Comparison of ENCODE assay signal across 1 cellular context in the genomic region with DNA sequence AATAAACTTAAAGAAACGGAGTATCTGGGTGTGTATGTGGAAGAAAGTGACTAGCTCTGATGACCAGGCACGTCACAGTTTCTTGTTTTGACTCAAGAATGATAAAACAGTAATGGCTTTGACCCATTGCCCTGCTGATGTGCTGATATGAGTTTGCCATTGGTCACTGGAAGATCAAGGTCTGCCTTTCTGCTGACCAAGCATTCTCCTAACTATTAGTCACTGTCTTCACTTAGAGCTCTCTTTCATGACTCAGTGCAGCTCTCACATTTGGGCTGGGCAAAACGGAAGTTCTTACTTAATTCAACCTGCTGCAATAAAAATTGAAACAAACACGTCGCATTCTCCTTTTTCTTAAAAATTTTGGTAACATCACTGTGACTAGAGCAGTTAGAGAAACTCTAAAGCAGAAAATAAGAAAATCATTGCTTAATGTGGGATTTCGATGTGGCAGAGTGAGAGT.
A peak's percentile ranks its signal among the peaks of the same experiment; 100 is the strongest.
TF ChIP-seq lines count a peak whose summit lies in the region.

No MANE protein-coding gene starts in this region.

TF ChIP-seq in K562, 482 proteins besides CTCF, POLR2A, EP300 and RAD21 (continued from another document):
- TF ChIP-seq, protein P1, sequence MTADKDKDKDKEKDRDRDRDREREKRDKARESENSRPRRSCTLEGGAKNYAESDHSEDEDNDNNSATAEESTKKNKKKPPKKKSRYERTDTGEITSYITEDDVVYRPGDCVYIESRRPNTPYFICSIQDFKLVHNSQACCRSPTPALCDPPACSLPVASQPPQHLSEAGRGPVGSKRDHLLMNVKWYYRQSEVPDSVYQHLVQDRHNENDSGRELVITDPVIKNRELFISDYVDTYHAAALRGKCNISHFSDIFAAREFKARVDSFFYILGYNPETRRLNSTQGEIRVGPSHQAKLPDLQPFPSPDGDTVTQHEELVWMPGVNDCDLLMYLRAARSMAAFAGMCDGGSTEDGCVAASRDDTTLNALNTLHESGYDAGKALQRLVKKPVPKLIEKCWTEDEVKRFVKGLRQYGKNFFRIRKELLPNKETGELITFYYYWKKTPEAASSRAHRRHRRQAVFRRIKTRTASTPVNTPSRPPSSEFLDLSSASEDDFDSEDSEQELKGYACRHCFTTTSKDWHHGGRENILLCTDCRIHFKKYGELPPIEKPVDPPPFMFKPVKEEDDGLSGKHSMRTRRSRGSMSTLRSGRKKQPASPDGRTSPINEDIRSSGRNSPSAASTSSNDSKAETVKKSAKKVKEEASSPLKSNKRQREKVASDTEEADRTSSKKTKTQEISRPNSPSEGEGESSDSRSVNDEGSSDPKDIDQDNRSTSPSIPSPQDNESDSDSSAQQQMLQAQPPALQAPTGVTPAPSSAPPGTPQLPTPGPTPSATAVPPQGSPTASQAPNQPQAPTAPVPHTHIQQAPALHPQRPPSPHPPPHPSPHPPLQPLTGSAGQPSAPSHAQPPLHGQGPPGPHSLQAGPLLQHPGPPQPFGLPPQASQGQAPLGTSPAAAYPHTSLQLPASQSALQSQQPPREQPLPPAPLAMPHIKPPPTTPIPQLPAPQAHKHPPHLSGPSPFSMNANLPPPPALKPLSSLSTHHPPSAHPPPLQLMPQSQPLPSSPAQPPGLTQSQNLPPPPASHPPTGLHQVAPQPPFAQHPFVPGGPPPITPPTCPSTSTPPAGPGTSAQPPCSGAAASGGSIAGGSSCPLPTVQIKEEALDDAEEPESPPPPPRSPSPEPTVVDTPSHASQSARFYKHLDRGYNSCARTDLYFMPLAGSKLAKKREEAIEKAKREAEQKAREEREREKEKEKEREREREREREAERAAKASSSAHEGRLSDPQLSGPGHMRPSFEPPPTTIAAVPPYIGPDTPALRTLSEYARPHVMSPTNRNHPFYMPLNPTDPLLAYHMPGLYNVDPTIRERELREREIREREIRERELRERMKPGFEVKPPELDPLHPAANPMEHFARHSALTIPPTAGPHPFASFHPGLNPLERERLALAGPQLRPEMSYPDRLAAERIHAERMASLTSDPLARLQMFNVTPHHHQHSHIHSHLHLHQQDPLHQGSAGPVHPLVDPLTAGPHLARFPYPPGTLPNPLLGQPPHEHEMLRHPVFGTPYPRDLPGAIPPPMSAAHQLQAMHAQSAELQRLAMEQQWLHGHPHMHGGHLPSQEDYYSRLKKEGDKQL (CRISPR knock-in tag; IDR thresholded peaks at IDR 0.05; ENCODE audit: borderline replicate concordance), result no peak
- TF ChIP-seq ZNF77 (CRISPR knock-in tag; IDR thresholded peaks at IDR 0.05) (no peak), SP2 (IDR thresholded peaks at IDR 0.05; ENCODE audit: extremely low read depth, low read depth, low read length, poor library complexity, severe bottlenecking) (no peak), MAFF (IDR thresholded peaks at IDR 0.05; ENCODE audit: low read length) (peak; percentile 100), ZNF277 (CRISPR knock-in tag; IDR thresholded peaks at IDR 0.05; ENCODE audit: borderline replicate concordance) (no peak), TCF7 (IDR thresholded peaks at IDR 0.05; ENCODE audit: borderline replicate concordance) (no peak), SMARCC2 (IDR thresholded peaks at IDR 0.05; ENCODE audit: low read depth) (no peak), MAFK (IDR thresholded peaks at IDR 0.05; ENCODE audit: low read length) (peak; percentile 100), RBFOX2 (IDR thresholded peaks at IDR 0.05; ENCODE audit: low read depth, low read length) (no peak), GTF2A2 (tag; IDR thresholded peaks at IDR 0.05) (no peak), HINFP (tag; conservative IDR thresholded peaks at IDR 0.05; ENCODE audit: low read depth) (no peak), RBM22 (IDR thresholded peaks at IDR 0.05; ENCODE audit: low read depth, low read length, poor library complexity, severe bottlenecking) (no peak), E2F4 (CRISPR knock-in tag; IDR thresholded peaks at IDR 0.05; ENCODE audit: low read depth) (no peak), FOXJ3 (CRISPR knock-in tag; IDR thresholded peaks at IDR 0.05) (no peak), NKRF (IDR thresholded peaks at IDR 0.05; ENCODE audit: borderline replicate concordance) (no peak), LARP7 (IDR thresholded peaks at IDR 0.05) (no peak), U2AF1 (optimal IDR thresholded peaks at IDR 0.05; ENCODE audit: low read depth, low read length) (no peak), ZNF274 (IDR thresholded peaks at IDR 0.05; ENCODE audit: borderline replicate concordance, low read depth, low read length) (no peak), POLR2AphosphoS5 (IDR thresholded peaks at IDR 0.05; ENCODE audit: control insufficient read depth, insufficient read depth, low read depth, low read length) (no peak), JUND (IDR thresholded peaks at IDR 0.05; ENCODE audit: borderline replicate concordance, low read depth, low read length) (peak; percentile 93), JUND (tag; IDR thresholded peaks at IDR 0.05; ENCODE audit: borderline replicate concordance, low read depth, low read length) (peak; percentile 93), ZFPM2 (CRISPR knock-in tag; IDR thresholded peaks at IDR 0.05) (no peak), FUS (optimal IDR thresholded peaks at IDR 0.05; ENCODE audit: low read depth, low read length) (no peak), IRF2 (CRISPR knock-in tag; IDR thresholded peaks at IDR 0.05) (no peak), ZNF561 (CRISPR knock-in tag; conservative IDR thresholded peaks at IDR 0.05) (no peak), POLR3G (IDR thresholded peaks at IDR 0.05; ENCODE audit: extremely low read depth, insufficient read length, insufficient replicate concordance) (no peak), BRD9 (IDR thresholded peaks at IDR 0.05; ENCODE audit: low read depth, partially characterized antibody) (no peak)
- TF ChIP-seq, protein P2, sequence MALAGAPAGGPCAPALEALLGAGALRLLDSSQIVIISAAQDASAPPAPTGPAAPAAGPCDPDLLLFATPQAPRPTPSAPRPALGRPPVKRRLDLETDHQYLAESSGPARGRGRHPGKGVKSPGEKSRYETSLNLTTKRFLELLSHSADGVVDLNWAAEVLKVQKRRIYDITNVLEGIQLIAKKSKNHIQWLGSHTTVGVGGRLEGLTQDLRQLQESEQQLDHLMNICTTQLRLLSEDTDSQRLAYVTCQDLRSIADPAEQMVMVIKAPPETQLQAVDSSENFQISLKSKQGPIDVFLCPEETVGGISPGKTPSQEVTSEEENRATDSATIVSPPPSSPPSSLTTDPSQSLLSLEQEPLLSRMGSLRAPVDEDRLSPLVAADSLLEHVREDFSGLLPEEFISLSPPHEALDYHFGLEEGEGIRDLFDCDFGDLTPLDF (CRISPR knock-in tag; IDR thresholded peaks at IDR 0.05), result no peak
- TF ChIP-seq, protein P3, sequence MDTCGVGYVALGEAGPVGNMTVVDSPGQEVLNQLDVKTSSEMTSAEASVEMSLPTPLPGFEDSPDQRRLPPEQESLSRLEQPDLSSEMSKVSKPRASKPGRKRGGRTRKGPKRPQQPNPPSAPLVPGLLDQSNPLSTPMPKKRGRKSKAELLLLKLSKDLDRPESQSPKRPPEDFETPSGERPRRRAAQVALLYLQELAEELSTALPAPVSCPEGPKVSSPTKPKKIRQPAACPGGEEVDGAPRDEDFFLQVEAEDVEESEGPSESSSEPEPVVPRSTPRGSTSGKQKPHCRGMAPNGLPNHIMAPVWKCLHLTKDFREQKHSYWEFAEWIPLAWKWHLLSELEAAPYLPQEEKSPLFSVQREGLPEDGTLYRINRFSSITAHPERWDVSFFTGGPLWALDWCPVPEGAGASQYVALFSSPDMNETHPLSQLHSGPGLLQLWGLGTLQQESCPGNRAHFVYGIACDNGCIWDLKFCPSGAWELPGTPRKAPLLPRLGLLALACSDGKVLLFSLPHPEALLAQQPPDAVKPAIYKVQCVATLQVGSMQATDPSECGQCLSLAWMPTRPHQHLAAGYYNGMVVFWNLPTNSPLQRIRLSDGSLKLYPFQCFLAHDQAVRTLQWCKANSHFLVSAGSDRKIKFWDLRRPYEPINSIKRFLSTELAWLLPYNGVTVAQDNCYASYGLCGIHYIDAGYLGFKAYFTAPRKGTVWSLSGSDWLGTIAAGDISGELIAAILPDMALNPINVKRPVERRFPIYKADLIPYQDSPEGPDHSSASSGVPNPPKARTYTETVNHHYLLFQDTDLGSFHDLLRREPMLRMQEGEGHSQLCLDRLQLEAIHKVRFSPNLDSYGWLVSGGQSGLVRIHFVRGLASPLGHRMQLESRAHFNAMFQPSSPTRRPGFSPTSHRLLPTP (IDR thresholded peaks at IDR 0.05; ENCODE audit: borderline replicate concordance, extremely low read depth, insufficient read length), result no peak
- TF ChIP-seq, protein P4, sequence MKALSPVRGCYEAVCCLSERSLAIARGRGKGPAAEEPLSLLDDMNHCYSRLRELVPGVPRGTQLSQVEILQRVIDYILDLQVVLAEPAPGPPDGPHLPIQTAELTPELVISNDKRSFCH (CRISPR knock-in tag; IDR thresholded peaks at IDR 0.05), result no peak
- TF ChIP-seq, protein P4 (tag; IDR thresholded peaks at IDR 0.05), result no peak
- TF ChIP-seq, protein P5, sequence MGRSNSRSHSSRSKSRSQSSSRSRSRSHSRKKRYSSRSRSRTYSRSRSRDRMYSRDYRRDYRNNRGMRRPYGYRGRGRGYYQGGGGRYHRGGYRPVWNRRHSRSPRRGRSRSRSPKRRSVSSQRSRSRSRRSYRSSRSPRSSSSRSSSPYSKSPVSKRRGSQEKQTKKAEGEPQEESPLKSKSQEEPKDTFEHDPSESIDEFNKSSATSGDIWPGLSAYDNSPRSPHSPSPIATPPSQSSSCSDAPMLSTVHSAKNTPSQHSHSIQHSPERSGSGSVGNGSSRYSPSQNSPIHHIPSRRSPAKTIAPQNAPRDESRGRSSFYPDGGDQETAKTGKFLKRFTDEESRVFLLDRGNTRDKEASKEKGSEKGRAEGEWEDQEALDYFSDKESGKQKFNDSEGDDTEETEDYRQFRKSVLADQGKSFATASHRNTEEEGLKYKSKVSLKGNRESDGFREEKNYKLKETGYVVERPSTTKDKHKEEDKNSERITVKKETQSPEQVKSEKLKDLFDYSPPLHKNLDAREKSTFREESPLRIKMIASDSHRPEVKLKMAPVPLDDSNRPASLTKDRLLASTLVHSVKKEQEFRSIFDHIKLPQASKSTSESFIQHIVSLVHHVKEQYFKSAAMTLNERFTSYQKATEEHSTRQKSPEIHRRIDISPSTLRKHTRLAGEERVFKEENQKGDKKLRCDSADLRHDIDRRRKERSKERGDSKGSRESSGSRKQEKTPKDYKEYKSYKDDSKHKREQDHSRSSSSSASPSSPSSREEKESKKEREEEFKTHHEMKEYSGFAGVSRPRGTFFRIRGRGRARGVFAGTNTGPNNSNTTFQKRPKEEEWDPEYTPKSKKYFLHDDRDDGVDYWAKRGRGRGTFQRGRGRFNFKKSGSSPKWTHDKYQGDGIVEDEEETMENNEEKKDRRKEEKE (IDR thresholded peaks at IDR 0.05; ENCODE audit: borderline replicate concordance in 1 of 2, control insufficient read depth in 1 of 2, low read depth in 2 of 2, low read length in 1 of 2), result no peak
- TF ChIP-seq, protein P6, sequence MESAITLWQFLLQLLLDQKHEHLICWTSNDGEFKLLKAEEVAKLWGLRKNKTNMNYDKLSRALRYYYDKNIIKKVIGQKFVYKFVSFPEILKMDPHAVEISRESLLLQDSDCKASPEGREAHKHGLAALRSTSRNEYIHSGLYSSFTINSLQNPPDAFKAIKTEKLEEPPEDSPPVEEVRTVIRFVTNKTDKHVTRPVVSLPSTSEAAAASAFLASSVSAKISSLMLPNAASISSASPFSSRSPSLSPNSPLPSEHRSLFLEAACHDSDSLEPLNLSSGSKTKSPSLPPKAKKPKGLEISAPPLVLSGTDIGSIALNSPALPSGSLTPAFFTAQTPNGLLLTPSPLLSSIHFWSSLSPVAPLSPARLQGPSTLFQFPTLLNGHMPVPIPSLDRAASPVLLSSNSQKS (CRISPR knock-in tag; IDR thresholded peaks at IDR 0.05), result no peak
